ENCODE assay signal across 8 cellular contexts in genomic region chr11:126063510-126063858, GRCh38. TPM values are rescaled to one million over a fixed set of nuclear protein-coding genes. Genes with fewer than 3 reads are reported as not detected.
A peak's percentile ranks its signal among the peaks of the same experiment; 100 is the strongest.
DNase-seq lines count a peak whose midpoint lies in the region; ATAC-seq and TF ChIP-seq lines count a peak whose summit lies in the region.

No MANE protein-coding gene starts in this region.

- ATAC-seq in naive thymus-derived CD8-positive, alpha-beta T cell, result no peak

- POLR2A ChIA-PET in AG04449 (lab: Yijun Ruan, JAX), result no interaction called here
- POLR2A ChIA-PET in naive thymus-derived CD8-positive, alpha-beta T cell (lab: Charles Lee), result no interaction called here

- CTCF ChIA-PET in AG04449 (lab: Yijun Ruan, JAX), result no interaction called here

- H3K4me1 Mint-ChIP-seq in IgD-negative memory B cell, result no peaks in the 10 kb centered on the region
- H3K4me1 Mint-ChIP-seq in naive thymus-derived CD8-positive, alpha-beta T cell, result peaks cover 6 to 12% (median 8%) of the 10 kb centered on the region in 4 donors

- no peak for DNase-seq in AG04449 (ENCODE audit: low read depth, low spot score)
- no peak for DNase-seq in coronary artery (ENCODE audit: low spot score)
- no peak for DNase-seq in naive thymus-derived CD8-positive, alpha-beta T cell
- no peak for DNase-seq in SIG-M5 treated with dmso at 0.1 percent for 504 hours (lab: John Stamatoyannopoulos, UW; ENCODE audit: unreplicated experiment)
- DNase-seq in NCI-H345 (lab: John Stamatoyannopoulos, UW), result no peak
- no peak for DNase-seq in NCI-H226
- no peak for DNase-seq in SIG-M5 (lab: John Stamatoyannopoulos, UW)

- H3K27ac ChIP-seq in coronary artery, result no peak overlapping the region

- peak overlapping the region in 1 of 3 donors; percentile 54 for H3K27ac Mint-ChIP-seq in IgD-negative memory B cell
- peak overlapping the region in 5 of 10 donors; percentile 88 to 98 (median 96) for H3K27ac Mint-ChIP-seq in naive thymus-derived CD8-positive, alpha-beta T cell

- H3K36me3 Mint-ChIP-seq in IgD-negative memory B cell, result peaks cover 2% of the 10 kb centered on the region
- no peaks in the 10 kb centered on the region for H3K36me3 Mint-ChIP-seq in naive thymus-derived CD8-positive, alpha-beta T cell

- TF ChIP-seq CTCF in AG04449 (IDR thresholded peaks at IDR 0.05; ENCODE audit: insufficient read depth, low read length, missing control alignments) (no peak), coronary artery (IDR thresholded peaks at IDR 0.05) (no peak)

- peaks cover 27% of the 10 kb centered on the region for H3K27me3 Mint-ChIP-seq in IgD-negative memory B cell
- H3K27me3 Mint-ChIP-seq in naive thymus-derived CD8-positive, alpha-beta T cell, result peaks cover 0 to 28% (median 0%) of the 10 kb centered on the region in 5 donors

- H3K4me3 ChIP-seq in AG04449 (ENCODE audit: low read depth, low read length), result peak overlapping the region; percentile 63
- H3K4me3 ChIP-seq in coronary artery, result peak overlapping the region; percentile 99

- peaks cover 0 to 3% (median 0%) of the 10 kb centered on the region in 3 donors for H3K9me3 Mint-ChIP-seq in IgD-negative memory B cell
- H3K9me3 Mint-ChIP-seq in naive thymus-derived CD8-positive, alpha-beta T cell, result no peaks in the 10 kb centered on the region

- H3K4me3 Mint-ChIP-seq in IgD-negative memory B cell, result peak overlapping the region; percentile 74 to 94 (median 90)
- H3K4me3 Mint-ChIP-seq in naive thymus-derived CD8-positive, alpha-beta T cell, result peak overlapping the region; percentile 83 to 95 (median 90)

RNA-seq across cellular contexts. Expression of gene CDON, which starts 0.8 kb away (rescaled TPM):
- not detected for polyA plus RNA-seq in IgD-negative memory B cell
- total RNA-seq in naive thymus-derived CD8-positive, alpha-beta T cell, result 1 to 10 TPM; 2.1 to 2.8 TPM
- under 1 TPM in 2 of 3 donors, not detected in 1; 0.14 to 0.20 TPM for polyA plus RNA-seq in naive thymus-derived CD8-positive, alpha-beta T cell
